ENCODE assay signal across 26 cellular contexts in genomic region chr17:60862482-60862881, GRCh38.
"Had no signal": no experiment of that assay in that cellular context is flagged by ENCODE, and none has a peak within 500 bp of the region (broad histone marks: within the 10 kb centered on the region; RNA-seq: fewer than 3 reads in every experiment).

No MANE protein-coding gene starts in this region.

- DNase-seq: activated CD4-positive, alpha-beta T cell treated with anti-CD3 and anti-CD28 coated beads for 36 hours; activated CD4-positive, alpha-beta T cell treated with anti-CD3 and anti-CD28 coated beads, Interleukin-2, amount 10 ng/mL, durations not matched to agents 7 days and 5 days; activated CD4-positive, alpha-beta T cell treated with anti-CD3 and anti-CD28 coated beads, Interleukin-2, amount 50 U/mL, for 48 hours; activated CD4-positive, CD25-positive, alpha-beta regulatory T cell; activated CD4-positive, CD25-positive, alpha-beta regulatory T cell treated with anti-CD3 and anti-CD28 coated beads, Interleukin-2, amount 50 U/mL, for 72 hours; activated CD8-positive, alpha-beta memory T cell treated with anti-CD3 and anti-CD28 coated beads for 24 hours; activated CD8-positive, alpha-beta T cell treated with anti-CD3 and anti-CD28 coated beads for 36 hours; activated effector memory CD4-positive, alpha-beta T cell treated with Interleukin-2 at 50 U/mL for 16 hours; activated gamma-delta T cell treated with Interleukin-2 at 50 U/mL for 16 hours; activated naive CD4-positive, alpha-beta T cell treated with anti-CD3 and anti-CD28 coated beads, Interleukin-2, amount 50 U/mL, for 16 hours; activated naive CD4-positive, alpha-beta T cell treated with Interleukin-2 at 50 U/mL for 16 hours; activated T-cell treated with anti-CD3 and anti-CD28 coated beads, Interleukin-2, amount 50 U/mL, for 4 hours; amniotic stem cell; anterior cingulate cortex; brain microvascular endothelial cell; caudate nucleus; effector CD8-positive, alpha-beta T cell; foreskin fibroblast; gastrocnemius medialis; glutamatergic neuron; heart left ventricle; T-helper 1 cell; T-helper 17 cell; T1000 had no signal

- ATAC-seq: activated CD4-positive, alpha-beta T cell treated with anti-CD3 and anti-CD28 coated beads for 36 hours; activated CD8-positive, alpha-beta T cell treated with anti-CD3 and anti-CD28 coated beads for 36 hours; activated T-cell treated with anti-CD3 and anti-CD28 coated beads, Interleukin-2, amount 50 U/mL, for 4 hours; activated T-helper 17 cell treated with anti-CD3 and anti-CD28 coated beads, Interleukin-2, amount 50 U/mL, for 72 hours; esophagus mucosa; gastrocnemius medialis; heart left ventricle; T-helper 17 cell had no signal

- H3K4me3 ChIP-seq: gastrocnemius medialis, heart left ventricle had no signal

- H3K27ac ChIP-seq: brain microvascular endothelial cell, gastrocnemius medialis, heart left ventricle had no signal
